13 cellular contexts compared by ENCODE assay signal in the genomic region with DNA sequence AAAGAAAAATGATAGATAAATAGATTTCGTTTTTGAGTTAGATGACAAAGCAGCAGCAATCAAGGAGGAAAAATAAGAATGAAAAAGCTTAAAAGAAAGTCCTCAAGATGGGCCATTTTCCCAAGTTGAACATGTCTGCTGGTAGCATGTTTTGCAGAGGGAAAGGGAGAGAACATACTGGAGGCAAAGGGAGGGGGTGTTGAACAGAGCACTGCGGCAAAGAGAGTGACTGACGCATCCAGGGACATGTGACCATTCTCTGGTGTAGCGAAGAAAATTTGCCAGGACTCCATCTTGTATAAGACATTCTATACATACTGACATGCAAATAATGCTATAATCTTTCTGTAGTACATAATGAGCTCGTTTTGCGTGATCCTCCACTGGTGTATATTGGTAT. TPM values are rescaled to one million over a fixed set of nuclear protein-coding genes. Genes with fewer than 3 reads are reported as not detected.
DNase-seq lines count a peak whose midpoint lies in the region; ATAC-seq and TF ChIP-seq lines count a peak whose summit lies in the region.
"Had no signal": no experiment of that assay in that cellular context is flagged by ENCODE, and none has a peak within 500 bp of the region (broad histone marks: within the 10 kb centered on the region; RNA-seq: fewer than 3 reads in every experiment).

No MANE protein-coding gene starts in this region.

- H3K36me3 ChIP-seq in left ventricle myocardium inferior, result no peaks in the 10 kb centered on the region
- no peaks in the 10 kb centered on the region for H3K36me3 ChIP-seq in mucosa of descending colon (ENCODE audit: low read depth)

- no peak for ATAC-seq in Right ventricle myocardium superior (ENCODE audit: poor library complexity)
- no peak for ATAC-seq in mucosa of descending colon
- ATAC-seq: naive thymus-derived CD4-positive, alpha-beta T cell had no signal

- H3K4me3 ChIP-seq in left ventricle myocardium inferior (peak overlapping the region; percentile 44), mucosa of descending colon (no peak overlapping the region)

- no peaks in the 10 kb centered on the region for H3K4me1 ChIP-seq in left ventricle myocardium inferior
- no peaks in the 10 kb centered on the region for H3K4me1 ChIP-seq in mucosa of descending colon (ENCODE audit: low read depth)

- H3K27me3 Mint-ChIP-seq in chondrocyte (ENCODE audit: low read depth) (peaks cover 4% of the 10 kb centered on the region), mesothelial cell of epicardium (ENCODE audit: low read depth) (no peaks in the 10 kb centered on the region), type B pancreatic cell (peaks cover 18% of the 10 kb centered on the region)
- peaks cover 35% of the 10 kb centered on the region for H3K27me3 Mint-ChIP-seq in activated T-cell treated with anti-CD3 and anti-CD28 coated beads, Interleukin-2, amount 50 U/mL, for 24 hours

- intact Hi-C loops in left ventricle myocardium inferior (cut with micrococcal nuclease) (no loop called here), Right ventricle myocardium superior (cut with DNase I) (no loop called here), mucosa of descending colon (cut with DNase I, micrococcal nuclease) (no loop called here)

- H3K36me3 Mint-ChIP-seq in chondrocyte (ENCODE audit: low read depth) (no peaks in the 10 kb centered on the region), mesothelial cell of epicardium (no peaks in the 10 kb centered on the region), type B pancreatic cell (peaks cover 5% of the 10 kb centered on the region)
- H3K36me3 Mint-ChIP-seq in activated T-cell treated with anti-CD3 and anti-CD28 coated beads, Interleukin-2, amount 50 U/mL, for 24 hours (ENCODE audit: low read depth), result no peaks in the 10 kb centered on the region
- H3K36me3 Mint-ChIP-seq: naive thymus-derived CD4-positive, alpha-beta T cell had no signal

- H3K9me3 Mint-ChIP-seq in chondrocyte (ENCODE audit: low read depth), result no peaks in the 10 kb centered on the region
- H3K9me3 Mint-ChIP-seq in mesothelial cell of epicardium, result no peaks in the 10 kb centered on the region
- H3K9me3 Mint-ChIP-seq in type B pancreatic cell, result peaks cover 5% of the 10 kb centered on the region
- no peaks in the 10 kb centered on the region for H3K9me3 Mint-ChIP-seq in activated T-cell treated with anti-CD3 and anti-CD28 coated beads, Interleukin-2, amount 50 U/mL, for 24 hours
- H3K9me3 Mint-ChIP-seq: activated naive CD4-positive, alpha-beta T cell treated with anti-CD3 and anti-CD28 coated beads for 36 hours had no signal

- H3K4me1 Mint-ChIP-seq in chondrocyte (ENCODE audit: low read depth), result peaks cover 20% of the 10 kb centered on the region
- peaks cover 26% of the 10 kb centered on the region for H3K4me1 Mint-ChIP-seq in mesothelial cell of epicardium
- peaks cover 12% of the 10 kb centered on the region for H3K4me1 Mint-ChIP-seq in type B pancreatic cell (ENCODE audit: unreplicated experiment)
- H3K4me1 Mint-ChIP-seq in activated T-cell treated with anti-CD3 and anti-CD28 coated beads, Interleukin-2, amount 50 U/mL, for 24 hours (ENCODE audit: low read depth), result no peaks in the 10 kb centered on the region
- H3K4me1 Mint-ChIP-seq: naive thymus-derived CD4-positive, alpha-beta T cell had no signal

- peak overlapping the region; percentile 57 for H3K4me3 Mint-ChIP-seq in chondrocyte (ENCODE audit: unreplicated experiment)
- peak overlapping the region; percentile 66 for H3K4me3 Mint-ChIP-seq in mesothelial cell of epicardium
- H3K4me3 Mint-ChIP-seq in type B pancreatic cell, result peak overlapping the region; percentile 83
- H3K4me3 Mint-ChIP-seq in activated T-cell treated with anti-CD3 and anti-CD28 coated beads, Interleukin-2, amount 50 U/mL, for 24 hours, result no peak overlapping the region
- H3K4me3 Mint-ChIP-seq: activated naive CD4-positive, alpha-beta T cell treated with anti-CD3 and anti-CD28 coated beads for 36 hours; naive thymus-derived CD4-positive, alpha-beta T cell had no signal

- DNase-seq in left ventricle myocardium inferior (no peak), Right ventricle myocardium superior (no peak), chondrocyte (ENCODE audit: low spot score) (no peak), mesothelial cell of epicardium (ENCODE audit: low spot score in 2 of 2, unreplicated experiment in 2 of 2) (no peak), type B pancreatic cell (ENCODE audit: extremely low spot score, unreplicated experiment) (no peak), mucosa of descending colon (no peak), cortex of kidney (lab: John Stamatoyannopoulos, UW) (no peak)
- DNase-seq in activated T-cell treated with anti-CD3 and anti-CD28 coated beads, Interleukin-2, amount 50 U/mL, for 24 hours, result no peak
- DNase-seq: ACHN; activated naive CD4-positive, alpha-beta T cell treated with anti-CD3 and anti-CD28 coated beads for 36 hours; islet precursor cell; naive thymus-derived CD4-positive, alpha-beta T cell; NCI-H510A had no signal

- H3K27ac ChIP-seq in left ventricle myocardium inferior (replicated peaks), result no peak overlapping the region

- no peaks in the 10 kb centered on the region for H3K27me3 ChIP-seq in left ventricle myocardium inferior (ENCODE audit: low read depth)

- no peaks in the 10 kb centered on the region for H3K9me3 ChIP-seq in left ventricle myocardium inferior (replicated peaks)
- no peaks in the 10 kb centered on the region for H3K9me3 ChIP-seq in mucosa of descending colon

- TF ChIP-seq CTCF in left ventricle myocardium inferior (IDR thresholded peaks at IDR 0.05; ENCODE audit: borderline replicate concordance) (no peak), chondrocyte (IDR thresholded peaks at IDR 0.05) (no peak), mesothelial cell of epicardium (IDR thresholded peaks at IDR 0.05; ENCODE audit: unreplicated experiment) (no peak), type B pancreatic cell (conservative IDR thresholded peaks at IDR 0.05) (no peak), mucosa of descending colon (IDR thresholded peaks at IDR 0.05) (no peak)

- H3K27ac Mint-ChIP-seq in chondrocyte (ENCODE audit: unreplicated experiment), result no peak overlapping the region
- peak overlapping the region; percentile 83 for H3K27ac Mint-ChIP-seq in mesothelial cell of epicardium
- peak overlapping the region; percentile 55 for H3K27ac Mint-ChIP-seq in type B pancreatic cell
- no peak overlapping the region for H3K27ac Mint-ChIP-seq in activated T-cell treated with anti-CD3 and anti-CD28 coated beads, Interleukin-2, amount 50 U/mL, for 24 hours
- H3K27ac Mint-ChIP-seq: activated naive CD4-positive, alpha-beta T cell treated with anti-CD3 and anti-CD28 coated beads for 36 hours; naive thymus-derived CD4-positive, alpha-beta T cell had no signal

RNA-seq across cellular contexts. Expression of a gene that starts 1.2 kb away (rescaled TPM):
- total RNA-seq in left ventricle myocardium inferior, result 123 TPM
- 158 TPM for total RNA-seq in Right ventricle myocardium superior
- total RNA-seq in chondrocyte, result 617 to 626 TPM (median 624 TPM) in 3 replicates
- total RNA-seq in mesothelial cell of epicardium, result 283 to 308 TPM (median 293 TPM) in 3 replicates
- 107 and 393 TPM in 2 replicates for total RNA-seq in type B pancreatic cell (ENCODE audit: low replicate concordance)
- 100 to 1,000 TPM in 1 of 3 donors, 10 to 100 TPM in 2; 27.2 to 172 (median 33.3) TPM for total RNA-seq in mucosa of descending colon
- total RNA-seq: activated naive CD4-positive, alpha-beta T cell treated with anti-CD3 and anti-CD28 coated beads for 36 hours had no signal

Comparison
In these comparisons a context has a peak if more than half of its experiments do, and no peak if none do; other contexts are left out.
1. H3K27ac Mint-ChIP-seq: peak in mesothelial cell of epicardium (single experiment) and type B pancreatic cell (single experiment); none in chondrocyte (single experiment) and activated T-cell treated with anti-CD3 and anti-CD28 coated beads, Interleukin-2, amount 50 U/mL, for 24 hours (single experiment).